8 cellular contexts compared by ENCODE assay signal in the genomic region with DNA sequence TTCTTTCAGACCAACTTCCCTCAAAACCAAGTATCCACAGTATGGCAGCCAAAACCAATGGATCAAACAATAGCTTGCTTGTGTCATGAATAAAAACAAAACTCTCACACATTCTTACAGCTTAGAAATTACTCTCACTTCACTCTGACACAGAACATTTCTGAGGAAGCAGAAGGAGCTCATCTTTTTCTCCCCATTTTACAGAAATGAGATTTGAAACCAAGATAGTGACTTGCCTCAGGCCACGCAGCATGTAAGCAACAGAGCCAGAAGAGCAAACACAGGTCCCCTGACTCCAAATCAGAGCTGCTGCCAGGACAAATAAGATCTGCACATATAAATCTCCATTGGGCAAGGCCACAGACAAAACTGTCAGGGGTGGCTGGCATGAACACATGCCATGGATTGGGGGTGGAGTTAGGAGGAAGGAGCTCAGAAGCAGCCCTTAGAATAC.
A peak's percentile ranks its signal among the peaks of the same experiment; 100 is the strongest.
DNase-seq lines count a peak whose midpoint lies in the region; ATAC-seq and TF ChIP-seq lines count a peak whose summit lies in the region.

No MANE protein-coding gene starts in this region.

- H3K27me3 Mint-ChIP-seq in stimulated activated naive CD8-positive, alpha-beta T cell treated with anti-CD3 and anti-CD28 coated beads, Interleukin-15, amount 100 ng/mL, for 72 hours: no peaks in the 10 kb centered on the region

- H3K4me3 Mint-ChIP-seq in stimulated activated naive CD8-positive, alpha-beta T cell treated with anti-CD3 and anti-CD28 coated beads, Interleukin-15, amount 100 ng/mL, for 72 hours: peak overlapping the region; percentile 41 to 70

- TF ChIP-seq CTCF in Peyer's patch (IDR thresholded peaks at IDR 0.05): no peak

- H3K27ac ChIP-seq in Peyer's patch: peak overlapping the region in 2 of 4 donors; percentile 22 to 64

- H3K36me3 ChIP-seq in Peyer's patch: no peaks in the 10 kb centered on the region

- no peaks in the 10 kb centered on the region for H3K27me3 ChIP-seq in Peyer's patch

- peaks cover 0 to 14% (median 9%) of the 10 kb centered on the region in 4 donors for H3K4me1 ChIP-seq in Peyer's patch

- H3K9me3 Mint-ChIP-seq in activated naive CD4-positive, alpha-beta T cell treated with anti-CD3 and anti-CD28 coated beads, Interleukin-2, amount 50 U/mL, for 72 hours: no peaks in the 10 kb centered on the region
- H3K9me3 Mint-ChIP-seq in stimulated activated naive CD8-positive, alpha-beta T cell treated with anti-CD3 and anti-CD28 coated beads, Interleukin-15, amount 100 ng/mL, for 72 hours: no peaks in the 10 kb centered on the region

- peaks cover 69% of the 10 kb centered on the region for H3K4me1 Mint-ChIP-seq in stimulated activated naive CD8-positive, alpha-beta T cell treated with anti-CD3 and anti-CD28 coated beads, Interleukin-15, amount 100 ng/mL, for 72 hours

- DNase-seq in COR-L47 (lab: John Stamatoyannopoulos, UW) (peak; percentile 8), Peyer's patch (no peak), cortex of kidney (lab: John Stamatoyannopoulos, UW) (no peak), NCI-H82 (lab: John Stamatoyannopoulos, UW) (no peak)
- no peak for DNase-seq in activated naive CD4-positive, alpha-beta T cell treated with anti-CD3 and anti-CD28 coated beads, Interleukin-2, amount 50 U/mL, for 72 hours (ENCODE audit: low spot score in 2 of 2)
- DNase-seq in stimulated activated naive CD8-positive, alpha-beta T cell treated with anti-CD3 and anti-CD28 coated beads, Interleukin-15, amount 100 ng/mL, for 72 hours: peak in 1 of 2 donors; percentile 28

- H3K9me3 ChIP-seq in Peyer's patch: no peaks in the 10 kb centered on the region

- H3K4me3 ChIP-seq in Peyer's patch: no peak overlapping the region

- peak overlapping the region; percentile 51 to 89 for H3K27ac Mint-ChIP-seq in activated naive CD4-positive, alpha-beta T cell treated with anti-CD3 and anti-CD28 coated beads, Interleukin-2, amount 50 U/mL, for 72 hours
- peak overlapping the region; percentile 9 to 64 for H3K27ac Mint-ChIP-seq in stimulated activated naive CD8-positive, alpha-beta T cell treated with anti-CD3 and anti-CD28 coated beads, Interleukin-15, amount 100 ng/mL, for 72 hours

- TF ChIP-seq POLR2A in Peyer's patch (IDR thresholded peaks at IDR 0.05): no peak

- ATAC-seq in GM19043 (IDR thresholded peaks at IDR 0.05; ENCODE audit: low read depth, unreplicated experiment): peak; percentile 67
- peak; percentile 62 for ATAC-seq in HG03280 (IDR thresholded peaks at IDR 0.05; ENCODE audit: unreplicated experiment)
- peak; percentile 61 to 75 for ATAC-seq in activated naive CD4-positive, alpha-beta T cell treated with anti-CD3 and anti-CD28 coated beads, Interleukin-2, amount 50 U/mL, for 72 hours
- ATAC-seq in stimulated activated naive CD8-positive, alpha-beta T cell treated with anti-CD3 and anti-CD28 coated beads, Interleukin-15, amount 100 ng/mL, for 72 hours: peak; percentile 52

- H3K36me3 Mint-ChIP-seq in activated naive CD4-positive, alpha-beta T cell treated with anti-CD3 and anti-CD28 coated beads, Interleukin-2, amount 50 U/mL, for 72 hours: peaks cover 6 to 15% of the 10 kb centered on the region in 2 donors
